Comparison of ENCODE assay signal across 8 cellular contexts in genomic region chr7:44959433-44959951, GRCh38. TPM values are rescaled to one million over a fixed set of nuclear protein-coding genes. Genes with fewer than 3 reads are reported as not detected.
A peak's percentile ranks its signal among the peaks of the same experiment; 100 is the strongest.
DNase-seq lines count a peak whose midpoint lies in the region; ATAC-seq, FAIRE-seq and TF ChIP-seq lines count a peak whose summit lies in the region.

No MANE protein-coding gene starts in this region.

- H3K9me3 ChIP-seq in IMR-90 (ENCODE audit: control insufficient read depth, insufficient read depth, low read length) (no peaks in the 10 kb centered on the region), gastroesophageal sphincter (no peaks in the 10 kb centered on the region)

- H3K79me1 ChIP-seq in IMR-90 (ENCODE audit: low read depth in 1 of 2, low read length in 2 of 2) = no peaks in the 10 kb centered on the region

- WGBS in IMR-90 (ENCODE audit: extremely low coverage in 2 of 2, insufficient read length in 1 of 2), 2 experiments = 53% methylated on average over 3 of the region's 8 CpGs; no CpG with 5 or more reads in 1 of the 2 experiments
- WGBS in gastroesophageal sphincter (ENCODE audit: low coverage in 1 of 2), 2 donors = 55 to 57% methylated on average over 3 to 6 of the region's 8 CpGs

- no peak overlapping the region for H2BK15ac ChIP-seq in IMR-90 (ENCODE audit: low read depth, low read length)

- CTCF ChIA-PET in IMR-90 (lab: Yijun Ruan, JAX) = interaction anchor here (0.6 kb wide), 1 partner anchor 14 kb away, joined by 5 read pairs; no protein-coding TSS in a partner anchor

- no peaks in the 10 kb centered on the region for H3K9me1 ChIP-seq in IMR-90 (ENCODE audit: insufficient read depth, low read length)

- in situ Hi-C loops in IMR-90 (cut with MboI; ENCODE audit: low sequenced_read_pairs) = no loop called here

- H3K4ac ChIP-seq in IMR-90 (ENCODE audit: low read depth, low read length) = no peak overlapping the region

- H3K56ac ChIP-seq in IMR-90 (ENCODE audit: extremely low read depth, insufficient read depth, low read length) = no peak overlapping the region

- H4K20me1 ChIP-seq in IMR-90 (ENCODE audit: insufficient read depth, low read length) = no peaks in the 10 kb centered on the region

- H3K14ac ChIP-seq in IMR-90 (replicated peaks; ENCODE audit: low read depth, low read length) = no peak overlapping the region

- H3K4me3 ChIP-seq in IMR-90 (ENCODE audit: insufficient read depth, low read depth, low read length) (no peak overlapping the region), gastroesophageal sphincter (no peak overlapping the region)

- peaks cover 24% of the 10 kb centered on the region for H3K27me3 ChIP-seq in IMR-90 (ENCODE audit: control insufficient read depth, insufficient read depth, low read length)
- peaks cover 58% of the 10 kb centered on the region for H3K27me3 ChIP-seq in gastroesophageal sphincter

- H4K91ac ChIP-seq in IMR-90 (ENCODE audit: insufficient read depth, low read depth, low read length) = no peak overlapping the region

- DNase-seq in EL (peak; percentile 39), IMR-90 (peak; percentile 40), islet precursor cell (peak; percentile 51), RCC 7860 (ENCODE audit: low spot score) (no peak)
- DNase-seq in activated CD4-positive, alpha-beta T cell treated with anti-CD3 and anti-CD28 coated beads, Interleukin-2, amount 50 U/mL, for 48 hours = peak; percentile 54 to 65

- H2BK120ac ChIP-seq in IMR-90 (ENCODE audit: low read depth, low read length) = no peak overlapping the region

- H3K4me1 ChIP-seq in IMR-90 (ENCODE audit: control insufficient read depth, insufficient read depth, low read length) (peaks cover 5% of the 10 kb centered on the region; the same call in 1 of the 2 replicates), gastroesophageal sphincter (peaks cover 0 to 17% (median 10%) of the 10 kb centered on the region in 3 donors)

- H4K8ac ChIP-seq in IMR-90 (ENCODE audit: low read depth in 2 of 2, low read length in 2 of 2) = no peak overlapping the region

- TF ChIP-seq CTCF in IMR-90 (conservative IDR thresholded peaks at IDR 0.05; ENCODE audit: low read depth, low read length) (no peak), gastroesophageal sphincter (IDR thresholded peaks at IDR 0.05) (no peak)

- H3K4me2 ChIP-seq in IMR-90 (ENCODE audit: low read depth, low read length) = no peak overlapping the region

- TF ChIP-seq EP300 in gastroesophageal sphincter (IDR thresholded peaks at IDR 0.05) = no peak

- no peaks in the 10 kb centered on the region for H3K36me3 ChIP-seq in IMR-90 (ENCODE audit: control insufficient read depth, insufficient read depth, low read length)
- H3K36me3 ChIP-seq in gastroesophageal sphincter = no peaks in the 10 kb centered on the region

- H2AK9ac ChIP-seq in IMR-90 (replicated peaks; ENCODE audit: low read depth, low read length, poor library complexity) = no peak overlapping the region

- H2AK5ac ChIP-seq in IMR-90 (ENCODE audit: low read depth, low read length) = no peak overlapping the region

- no peak overlapping the region for H3K9ac ChIP-seq in IMR-90 (ENCODE audit: low read depth, low read length)

- no peak overlapping the region for H3K23ac ChIP-seq in IMR-90 (ENCODE audit: low read depth, low read length)

- TF ChIP-seq POLR2A in IMR-90 (IDR thresholded peaks at IDR 0.05; ENCODE audit: low read depth, low read length) (no peak), gastroesophageal sphincter (IDR thresholded peaks at IDR 0.05) (no peak)

- H3K27ac ChIP-seq in IMR-90 (ENCODE audit: insufficient read depth, low read length) (no peak overlapping the region), gastroesophageal sphincter (no peak overlapping the region)

- H4K5ac ChIP-seq in IMR-90 (ENCODE audit: low read depth, low read length) = no peak overlapping the region

- no peak overlapping the region for H2AFZ ChIP-seq in IMR-90 (replicated peaks; ENCODE audit: low read length, poor library complexity)

- no peak overlapping the region for H3K18ac ChIP-seq in IMR-90 (ENCODE audit: low read depth, low read length)

- intact Hi-C loops in IMR-90 (cut with micrococcal nuclease) = no loop called here

- no peak overlapping the region for H2BK20ac ChIP-seq in IMR-90 (ENCODE audit: low read depth, low read length)

- dilution Hi-C loops in IMR-90 (cut with HindIII; ENCODE audit: low sequenced_read_pairs, unreplicated experiment) = no loop called here

- TF ChIP-seq RAD21 in IMR-90 (IDR thresholded peaks at IDR 0.05; ENCODE audit: low read length) = no peak

- POLR2A ChIA-PET in IMR-90 (lab: Charles Lee; ENCODE audit: unreplicated experiment) = no interaction called here

- FAIRE-seq in RCC 7860 (lab: Jason Lieb, UNC) = no peak

- no peak overlapping the region for H2BK5ac ChIP-seq in IMR-90 (ENCODE audit: low read depth, low read length, poor library complexity, severe bottlenecking)

- BruUV-seq in IMR-90 (replicated peaks; lab: Mats Ljungman, UMichigan) = no TSS peak

- ATAC-seq in IMR-90 (ENCODE audit: low read depth) (no peak), GM19467 (IDR thresholded peaks at IDR 0.05; ENCODE audit: unreplicated experiment) (no peak), gastroesophageal sphincter (no peak), GM21526 (IDR thresholded peaks at IDR 0.05; ENCODE audit: low FRiP score, unreplicated experiment) (no peak)

TF ChIP-seq in IMR-90, 13 proteins besides CTCF, POLR2A, EP300 and RAD21:
- TF ChIP-seq BHLHE40 (IDR thresholded peaks at IDR 0.05; ENCODE audit: low read depth, low read length) (peak; percentile 96), FOS (IDR thresholded peaks at IDR 0.05; ENCODE audit: low read depth, low read length) (no peak)

RNA-seq across cellular contexts. Expression of gene MYO1G, which starts 19.3 kb away (rescaled TPM):
- total RNA-seq in IMR-90 (2012; rRNA removed) (under 0.01 TPM in 2 replicates), gastroesophageal sphincter (1 to 10 TPM; 1.4 to 3.6 (median 2.0) TPM)
- 0.02 and 0.04 TPM in 2 replicates for polyA plus RNA-seq in IMR-90 (2012; rRNA removed)
- polyA plus RNA-seq in IMR-90 (2012; cell fraction: cytosol; rRNA removed) = 0.01 TPM in 1 of 2 replicates, not detected in the other
- 0.16 and 0.21 TPM in 2 replicates for polyA plus RNA-seq in IMR-90 (2012; cell fraction: nucleus; rRNA removed; ENCODE audit: low replicate concordance)

RNA-seq across cellular contexts. Expression of gene CCM2, which starts 40.5 kb away (rescaled TPM):
- total RNA-seq in IMR-90 (2012; rRNA removed) = 56.1 and 65.2 TPM in 2 replicates
- 71.7 and 78.5 TPM in 2 replicates for polyA plus RNA-seq in IMR-90 (2012; rRNA removed)
- 50.3 and 98.2 TPM in 2 replicates for polyA plus RNA-seq in IMR-90 (2012; cell fraction: cytosol; rRNA removed)
- 45.6 and 112 TPM in 2 replicates for polyA plus RNA-seq in IMR-90 (2012; cell fraction: nucleus; rRNA removed; ENCODE audit: low replicate concordance)
- total RNA-seq in gastroesophageal sphincter = 10 to 100 TPM; 35.8 to 62.0 (median 51.9) TPM
